13 cellular contexts compared by ENCODE assay signal in the genomic region with DNA sequence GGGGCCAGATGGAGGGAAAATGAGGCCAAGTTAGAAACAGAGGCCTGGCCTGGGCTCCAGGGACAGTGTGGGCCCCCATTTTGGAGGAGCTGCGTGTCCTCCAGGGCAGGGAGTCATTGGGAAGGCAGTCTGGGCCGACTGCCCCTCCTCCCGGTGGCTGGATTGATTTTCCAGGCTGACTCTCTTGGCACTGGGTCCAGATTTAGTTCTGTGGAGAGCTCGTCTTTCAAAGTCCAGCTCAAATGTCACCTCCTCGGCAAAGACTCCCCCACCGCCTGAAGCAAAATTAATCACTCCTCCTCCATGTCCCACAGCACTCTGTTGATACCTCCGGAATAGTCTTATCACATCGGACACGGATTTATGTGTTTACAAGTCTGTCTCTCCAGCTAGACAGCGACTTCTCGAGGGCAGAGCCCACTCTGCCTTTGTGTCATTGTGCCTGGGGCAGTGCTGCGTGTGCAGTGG.
A peak's percentile ranks its signal among the peaks of the same experiment; 100 is the strongest.
DNase-seq lines count a peak whose midpoint lies in the region; ATAC-seq and TF ChIP-seq lines count a peak whose summit lies in the region.
"Had no signal": no experiment of that assay in that cellular context is flagged by ENCODE, and none has a peak within 500 bp of the region (broad histone marks: within the 10 kb centered on the region; RNA-seq: fewer than 3 reads in every experiment).

No MANE protein-coding gene starts in this region.

- no peak overlapping the region for H3K4me3 Mint-ChIP-seq in activated naive CD8-positive, alpha-beta T cell treated with anti-CD3 and anti-CD28 coated beads, Interleukin-2, amount 50 U/mL, for 24 hours
- H3K4me3 Mint-ChIP-seq in CD4-positive, alpha-beta T cell, result no peak overlapping the region
- H3K4me3 Mint-ChIP-seq: CD14-positive monocyte had no signal

- ATAC-seq in body of pancreas (peak; percentile 68), right lobe of liver (peak; percentile 88 to 92 (median 90))
- ATAC-seq in activated naive CD8-positive, alpha-beta T cell treated with anti-CD3 and anti-CD28 coated beads, Interleukin-2, amount 50 U/mL, for 24 hours, result no peak
- ATAC-seq in CD4-positive, alpha-beta T cell (ENCODE audit: poor library complexity), result no peak

- TF ChIP-seq CTCF in BE2C (IDR thresholded peaks at IDR 0.05; ENCODE audit: low read depth, low read length) (no peak), body of pancreas (IDR thresholded peaks at IDR 0.05) (no peak), right lobe of liver (IDR thresholded peaks at IDR 0.05) (peak in 1 of 4 donors; percentile 18)
- no peak for TF ChIP-seq CTCF in CD4-positive, alpha-beta T cell (IDR thresholded peaks at IDR 0.05)

- H3K4me3 ChIP-seq in BE2C (ENCODE audit: low read depth, low read length) (no peak overlapping the region), body of pancreas (no peak overlapping the region), right lobe of liver (peak overlapping the region in 1 of 3 donors; percentile 18)
- H3K4me3 ChIP-seq: colonic mucosa had no signal

- peaks cover 26% of the 10 kb centered on the region for H3K4me1 Mint-ChIP-seq in activated naive CD8-positive, alpha-beta T cell treated with anti-CD3 and anti-CD28 coated beads, Interleukin-2, amount 50 U/mL, for 24 hours
- H3K4me1 Mint-ChIP-seq in CD4-positive, alpha-beta T cell (ENCODE audit: low read depth), result peaks cover 14% of the 10 kb centered on the region

- H3K36me3 ChIP-seq in BE2C, result no peaks in the 10 kb centered on the region
- H3K36me3 ChIP-seq in body of pancreas (replicated peaks in 1 of 2; ENCODE audit: insufficient read depth in 1 of 2, low read depth in 2 of 2), result no peaks in the 10 kb centered on the region
- no peaks in the 10 kb centered on the region for H3K36me3 ChIP-seq in right lobe of liver
- H3K36me3 ChIP-seq: colonic mucosa had no signal

- no peaks in the 10 kb centered on the region for H3K36me3 Mint-ChIP-seq in activated naive CD8-positive, alpha-beta T cell treated with anti-CD3 and anti-CD28 coated beads, Interleukin-2, amount 50 U/mL, for 24 hours (ENCODE audit: low read depth)
- H3K36me3 Mint-ChIP-seq in CD4-positive, alpha-beta T cell (ENCODE audit: low read depth), result no peaks in the 10 kb centered on the region
- H3K36me3 Mint-ChIP-seq: CD14-positive monocyte had no signal

- CTCF ChIA-PET in CD4-positive, alpha-beta T cell (lab: Charles Lee), result no interaction called here

- H3K4me1 ChIP-seq in BE2C (peaks cover 14% of the 10 kb centered on the region), body of pancreas (peaks cover 15% of the 10 kb centered on the region), right lobe of liver (peaks cover 0 to 16% (median 0%) of the 10 kb centered on the region in 4 donors)
- H3K4me1 ChIP-seq: colonic mucosa had no signal

- H3K27ac ChIP-seq in body of pancreas, result no peak overlapping the region
- peak overlapping the region in 1 of 3 donors; percentile 31 for H3K27ac ChIP-seq in right lobe of liver
- no peak overlapping the region for H3K27ac ChIP-seq in CD4-positive, alpha-beta T cell (ENCODE audit: low read depth, low read length)
- H3K27ac ChIP-seq: colonic mucosa had no signal

- 11 to 16% methylated on average over 10 to 12 of the region's 12 CpGs for WGBS in body of pancreas, 2 donors
- WGBS in right lobe of liver (ENCODE audit: insufficient coverage, low coverage, low lambda C conversion rate, missing lambda C conversion rate), result 16% methylated on average over 8 of the region's 12 CpGs

- H3K27ac Mint-ChIP-seq in activated naive CD8-positive, alpha-beta T cell treated with anti-CD3 and anti-CD28 coated beads, Interleukin-2, amount 50 U/mL, for 24 hours, result no peak overlapping the region
- no peak overlapping the region for H3K27ac Mint-ChIP-seq in CD4-positive, alpha-beta T cell

- no peaks in the 10 kb centered on the region for H3K9me3 ChIP-seq in BE2C
- H3K9me3 ChIP-seq in body of pancreas, result no peaks in the 10 kb centered on the region
- peaks cover 0 to 3% (median 0%) of the 10 kb centered on the region in 4 donors for H3K9me3 ChIP-seq in right lobe of liver
- no peaks in the 10 kb centered on the region for H3K9me3 ChIP-seq in CD4-positive, alpha-beta T cell (ENCODE audit: control insufficient read depth, low read length)
- H3K9me3 ChIP-seq: colonic mucosa had no signal

- TF ChIP-seq POLR2A in body of pancreas (IDR thresholded peaks at IDR 0.05) (no peak), right lobe of liver (IDR thresholded peaks at IDR 0.05) (no peak)

- POLR2A ChIA-PET in CD4-positive, alpha-beta T cell (lab: Charles Lee), result interaction anchor here (0.5 to 0.9 kb wide), 2 partner anchors 56 to 175 kb away, joined by 3 to 6 read pairs; a partner anchor contains a TSS

- no peaks in the 10 kb centered on the region for H3K9me3 Mint-ChIP-seq in activated naive CD8-positive, alpha-beta T cell treated with anti-CD3 and anti-CD28 coated beads, Interleukin-2, amount 50 U/mL, for 24 hours
- H3K9me3 Mint-ChIP-seq in CD4-positive, alpha-beta T cell, result no peaks in the 10 kb centered on the region

- DNase-seq in BE2C, result peak; percentile 59
- peak; percentile 70 for DNase-seq in NCI-H1092 treated with DMSO at 0.1 percent for 48 hours (lab: John Stamatoyannopoulos, UW)
- peak; percentile 29 to 62 (median 48) for DNase-seq in body of pancreas
- DNase-seq in right lobe of liver, result peak; percentile 65 to 86 (median 82)
- no peak for DNase-seq in activated naive CD8-positive, alpha-beta T cell treated with anti-CD3 and anti-CD28 coated beads, Interleukin-2, amount 50 U/mL, for 24 hours
- DNase-seq in pons (ENCODE audit: low spot score), result no peak
- DNase-seq in CD4-positive, alpha-beta T cell, result no peak
- no peak for DNase-seq in dermis blood vessel endothelial cell
- DNase-seq: activated T-cell treated with anti-CD3 and anti-CD28 coated beads for 4 hours, colonic mucosa, NCI-H1694, SW 1271 had no signal

- peaks cover 23% of the 10 kb centered on the region for H3K27me3 Mint-ChIP-seq in activated naive CD8-positive, alpha-beta T cell treated with anti-CD3 and anti-CD28 coated beads, Interleukin-2, amount 50 U/mL, for 24 hours
- peaks cover 26% of the 10 kb centered on the region for H3K27me3 Mint-ChIP-seq in CD4-positive, alpha-beta T cell

- intact Hi-C loops in body of pancreas (cut with DNase I) (no loop called here), right lobe of liver (cut with DNase I) (no loop called here)
- intact Hi-C loops in CD4-positive, alpha-beta T cell (cut with DNase I, micrococcal nuclease), result no loop called here

- H3K27me3 ChIP-seq in BE2C (no peaks in the 10 kb centered on the region), body of pancreas (peaks cover 0 to 9% of the 10 kb centered on the region in 2 donors), right lobe of liver (no peaks in the 10 kb centered on the region)
- H3K27me3 ChIP-seq in CD4-positive, alpha-beta T cell (ENCODE audit: control insufficient read depth, insufficient read depth, low read length), result peaks cover 15% of the 10 kb centered on the region
- H3K27me3 ChIP-seq: colonic mucosa had no signal

Comparison
In these comparisons a context has a peak if more than half of its experiments do, and no peak if none do; other contexts are left out.
1. DNase-seq: peak in BE2C (single experiment), NCI-H1092 treated with DMSO at 0.1 percent for 48 hours (single experiment), body of pancreas (4 of 4) and right lobe of liver (3 of 3); none in activated naive CD8-positive, alpha-beta T cell treated with anti-CD3 and anti-CD28 coated beads, Interleukin-2, amount 50 U/mL, for 24 hours (single experiment), pons (single experiment), CD4-positive, alpha-beta T cell (0 of 10) and dermis blood vessel endothelial cell (single experiment).
2. ATAC-seq: peak in body of pancreas (single experiment) and right lobe of liver (4 of 4); none in activated naive CD8-positive, alpha-beta T cell treated with anti-CD3 and anti-CD28 coated beads, Interleukin-2, amount 50 U/mL, for 24 hours (single experiment) and CD4-positive, alpha-beta T cell (single experiment).